8 cellular contexts compared by ENCODE assay signal in the genomic region with DNA sequence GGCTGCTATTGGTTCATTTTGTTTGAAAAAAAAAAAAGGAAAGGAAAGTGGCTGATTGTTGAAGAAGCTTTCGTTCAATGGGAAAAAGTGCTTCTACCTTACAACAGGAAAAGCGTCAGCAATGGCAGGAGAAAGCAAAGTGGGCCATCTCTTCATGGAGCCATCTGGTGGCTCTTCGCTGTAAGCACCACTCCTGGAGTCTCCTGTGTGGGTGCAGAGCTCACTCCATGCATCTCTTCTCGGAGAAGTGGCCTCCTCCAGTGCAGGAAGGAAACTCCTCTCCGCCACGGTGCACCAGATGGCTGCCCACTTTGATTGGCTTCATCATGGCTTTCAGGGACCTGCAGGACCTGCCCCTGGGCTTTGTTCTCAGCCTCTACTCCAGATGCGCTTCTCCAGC.
DNase-seq lines count a peak whose midpoint lies in the region; ATAC-seq, FAIRE-seq and TF ChIP-seq lines count a peak whose summit lies in the region.

No MANE protein-coding gene starts in this region.

- H2BK120ac ChIP-seq in H1 (replicated peaks; ENCODE audit: low read depth, low read length), result no peak overlapping the region

- POLR2A ChIA-PET in H1 (lab: Charles Lee; ENCODE audit: partially characterized antibody), result interaction anchor here (0.5 to 1.2 kb wide), 3 partner anchors 135 to 249 kb away, joined by 3 to 5 read pairs (median 4); no protein-coding TSS in a partner anchor
- POLR2A ChIA-PET in naive thymus-derived CD4-positive, alpha-beta T cell (lab: Charles Lee), result interaction anchor here (0.6 to 2.3 kb wide), 7 partner anchors 11 to 296 kb away, joined by 3 to 14 read pairs (median 3); a partner anchor contains a TSS

- peaks cover 4 to 32% (median 15%) of the 10 kb centered on the region in 7 donors for H3K4me1 Mint-ChIP-seq in naive thymus-derived CD4-positive, alpha-beta T cell

- no peak overlapping the region for H3K27ac ChIP-seq in H1 (ENCODE audit: low read depth, low read length)
- H3K27ac ChIP-seq in naive thymus-derived CD4-positive, alpha-beta T cell (ENCODE audit: low read depth, low read length), result no peak overlapping the region

- TF ChIP-seq POLR2A in H1 (IDR thresholded peaks at IDR 0.05; ENCODE audit: control extremely low read depth in 1 of 2, low read depth in 2 of 2, low read length in 2 of 2), result no peak

- H3K14ac ChIP-seq in H1 (ENCODE audit: insufficient read length), result no peak overlapping the region

- no peak overlapping the region for H2AK5ac ChIP-seq in H1 (ENCODE audit: low read depth, low read length)

- H2BK20ac ChIP-seq in H1 (ENCODE audit: low read length), result 0 out of 2 replicates have a peak overlapping the region, but pooled peaks have one; percentile 23

- peak; percentile 61 to 82 (median 69) for TF ChIP-seq CTCF in H1 (IDR thresholded peaks at IDR 0.05; ENCODE audit: control extremely low read depth in 1 of 3, insufficient read depth in 1 of 3, low read depth in 1 of 3, low read length in 3 of 3)

- no peaks in the 10 kb centered on the region for H3K9me3 ChIP-seq in HAP-1
- no peaks in the 10 kb centered on the region for H3K9me3 ChIP-seq in H1 (ENCODE audit: insufficient read depth in 2 of 2, low read depth in 1 of 2, low read length in 1 of 2)
- H3K9me3 ChIP-seq in naive thymus-derived CD4-positive, alpha-beta T cell (ENCODE audit: control insufficient read depth in 2 of 3, low read length in 3 of 3), result no peaks in the 10 kb centered on the region

- H3K4me3 ChIP-seq in HAP-1 (no peak overlapping the region), H1 (ENCODE audit: extremely low read depth in 1 of 4, insufficient read depth in 2 of 4, low read depth in 3 of 4, low read length in 4 of 4) (no peak overlapping the region)
- no peak overlapping the region for H3K4me3 ChIP-seq in naive thymus-derived CD4-positive, alpha-beta T cell (ENCODE audit: low read length)

- H2AFZ ChIP-seq in H1 (ENCODE audit: low read length), result 0 out of 2 replicates have a peak overlapping the region, but pooled peaks have one; percentile 71

- H3K36me3 ChIP-seq in HAP-1 (replicated peaks) (no peaks in the 10 kb centered on the region), H1 (ENCODE audit: control insufficient read depth in 2 of 4, insufficient read depth in 4 of 4, low read length in 3 of 4) (no peaks in the 10 kb centered on the region)
- H3K36me3 ChIP-seq in naive thymus-derived CD4-positive, alpha-beta T cell (ENCODE audit: control insufficient read depth in 2 of 3, insufficient read depth in 3 of 3, low read length in 3 of 3), result no peaks in the 10 kb centered on the region

- peak; percentile 66 to 75 for TF ChIP-seq RAD21 in H1 (IDR thresholded peaks at IDR 0.05 in 1 of 2, conservative IDR thresholded peaks at IDR 0.05 in 1 of 2; ENCODE audit: low read depth in 2 of 2, low read length in 2 of 2)

- no peak overlapping the region for H3K56ac ChIP-seq in H1 (replicated peaks; ENCODE audit: insufficient read length, low read depth, low read length)

- H3K27ac Mint-ChIP-seq in naive thymus-derived CD4-positive, alpha-beta T cell, result no peak overlapping the region

- 0 out of 2 replicates have a peak overlapping the region, but pooled peaks have one; percentile 11 for H2BK15ac ChIP-seq in H1 (ENCODE audit: low read length)

- H4K20me1 ChIP-seq in H1 (replicated peaks in 1 of 2; ENCODE audit: control insufficient read depth in 1 of 2, insufficient read depth in 2 of 2, low read length in 2 of 2), result no peaks in the 10 kb centered on the region

- H3K79me2 ChIP-seq in H1 (ENCODE audit: control insufficient read depth in 1 of 2, insufficient read depth in 2 of 2, low read length in 2 of 2), result no peaks in the 10 kb centered on the region

- no peak overlapping the region for H4K5ac ChIP-seq in H1 (ENCODE audit: insufficient read length, low read depth, low read length)

- no peak for TF ChIP-seq EP300 in H1 (IDR thresholded peaks at IDR 0.05; ENCODE audit: borderline replicate concordance in 1 of 2, low read depth in 2 of 2, low read length in 2 of 2)

- no peak overlapping the region for H3K4ac ChIP-seq in H1 (replicated peaks; ENCODE audit: insufficient read length, low read depth, low read length)

- H3K9ac ChIP-seq in H1 (replicated peaks in 1 of 4; ENCODE audit: extremely low read depth in 1 of 4, low read depth in 3 of 4, low read length in 3 of 4), result no peak overlapping the region

- no peak overlapping the region for H3K23ac ChIP-seq in H1 (ENCODE audit: insufficient read length)

- no peak overlapping the region for H3K18ac ChIP-seq in H1 (ENCODE audit: extremely low read depth, low read length)

- H2BK12ac ChIP-seq in H1 (ENCODE audit: low read depth, low read length), result 0 out of 2 replicates have a peak overlapping the region, but pooled peaks have one; percentile 29

- no peaks in the 10 kb centered on the region for H3K23me2 ChIP-seq in H1 (ENCODE audit: low read depth, low read length)

- H3K36me3 Mint-ChIP-seq in naive thymus-derived CD4-positive, alpha-beta T cell, result peaks cover 0 to 2% (median 0%) of the 10 kb centered on the region in 5 donors

- no peak overlapping the region for H2BK5ac ChIP-seq in H1 (ENCODE audit: low read depth, low read length)

- H4K91ac ChIP-seq in H1 (replicated peaks; ENCODE audit: insufficient read length, low read length), result no peak overlapping the region

- CTCF ChIA-PET in H1 (lab: Charles Lee; ENCODE audit: partially characterized antibody), result interaction anchor here (0.6 to 2.4 kb wide), 26 partner anchors 9 to 584 kb away, joined by 3 to 11 read pairs (median 3); no protein-coding TSS in a partner anchor
- CTCF ChIA-PET in naive thymus-derived CD4-positive, alpha-beta T cell (lab: Charles Lee), result interaction anchor here (0.7 to 4.1 kb wide), 15 partner anchors 9 to 289 kb away, joined by 3 to 31 read pairs (median 5); no protein-coding TSS in a partner anchor

- peak; percentile 74 for ATAC-seq in naive thymus-derived CD4-positive, alpha-beta T cell
- no peak for ATAC-seq in GM19023 (IDR thresholded peaks at IDR 0.05; ENCODE audit: unreplicated experiment)

- peaks cover 0 to 12% (median 0%) of the 10 kb centered on the region in 5 donors for H3K27me3 Mint-ChIP-seq in naive thymus-derived CD4-positive, alpha-beta T cell

- FAIRE-seq in H1 (lab: Jason Lieb, UNC), result peak; percentile 7

- in situ Hi-C loops in HAP-1 (cut with MboI; ENCODE audit: low sequenced_read_pairs), result no loop called here

- H3K27me3 ChIP-seq in HAP-1 (ENCODE audit: low read depth) (no peaks in the 10 kb centered on the region), H1 (replicated peaks in 1 of 4; ENCODE audit: control insufficient read depth in 3 of 4, extremely low read depth in 1 of 4, insufficient read depth in 3 of 4, low read length in 3 of 4) (no peaks in the 10 kb centered on the region)
- no peaks in the 10 kb centered on the region for H3K27me3 ChIP-seq in naive thymus-derived CD4-positive, alpha-beta T cell (ENCODE audit: control insufficient read depth in 2 of 2, insufficient read depth in 2 of 2, low read length in 2 of 2)

- H3K4me2 ChIP-seq in H1 (ENCODE audit: insufficient read depth in 1 of 2, low read depth in 2 of 2, low read length in 2 of 2), result no peak overlapping the region

- DNase-seq in DMS153 treated with DMSO at 0.1 percent for 48 hours (lab: John Stamatoyannopoulos, UW; ENCODE audit: unreplicated experiment), result peak; percentile 63
- peak; percentile 49 to 56 for DNase-seq in HAP-1 (ENCODE audit: low spot score in 2 of 2)
- peak; percentile 74 for DNase-seq in NCI-H82 (lab: John Stamatoyannopoulos, UW)
- DNase-seq in H1 (ENCODE audit: low read depth in 1 of 2, low spot score in 2 of 2), result no peak
- peak in 5 of 9 donors; percentile 11 to 48 (median 37) for DNase-seq in naive thymus-derived CD4-positive, alpha-beta T cell
- DNase-seq in NCI-H187 treated with DMSO at 0.1 percent for 48 hours (lab: John Stamatoyannopoulos, UW), result no peak
- no peak for DNase-seq in DMS79 (lab: John Stamatoyannopoulos, UW)

- no peaks in the 10 kb centered on the region for H3K79me1 ChIP-seq in H1 (ENCODE audit: low read depth, low read length)

- intact Hi-C loops in naive thymus-derived CD4-positive, alpha-beta T cell (cut with micrococcal nuclease), result loop anchor here (1.0 kb wide), 7 partner anchors 23 to 439 kb away; no protein-coding TSS in a partner anchor

- H3K9me3 Mint-ChIP-seq in naive thymus-derived CD4-positive, alpha-beta T cell, result peaks cover 0 to 7% (median 0%) of the 10 kb centered on the region in 11 donors

- H3K4me3 Mint-ChIP-seq in naive thymus-derived CD4-positive, alpha-beta T cell, result peak overlapping the region in 5 of 10 donors; percentile 3 to 52 (median 32)

- H3K4me1 ChIP-seq in HAP-1 (peaks cover 8% of the 10 kb centered on the region), H1 (replicated peaks in 1 of 4; ENCODE audit: control insufficient read depth in 3 of 4, insufficient read depth in 4 of 4, low read length in 3 of 4) (no peaks in the 10 kb centered on the region; a peak in 2 of 7 replicates)
- H3K4me1 ChIP-seq in naive thymus-derived CD4-positive, alpha-beta T cell (ENCODE audit: control insufficient read depth in 2 of 2, insufficient read depth in 2 of 2, low read length in 2 of 2), result peaks cover 11 to 26% of the 10 kb centered on the region in 2 donors

- no peak overlapping the region for H4K8ac ChIP-seq in H1 (ENCODE audit: extremely low read depth, insufficient read depth, low read length)

- 75% methylated on average over 7 of the region's 7 CpGs; no CpG with 5 or more reads in 1 of the 2 experiments for WGBS in H1 (ENCODE audit: extremely low coverage in 1 of 2, insufficient coverage in 1 of 2, insufficient read length in 1 of 2, insufficient replicate concordance in 2 of 2, low coverage in 1 of 2, low lambda C conversion rate in 2 of 2, missing lambda C conversion rate in 1 of 2), 2 experiments

TF ChIP-seq in H1, 55 proteins besides CTCF, POLR2A, EP300 and RAD21:
- peak; percentile 66; the same call in 1 of the 2 replicates for TF ChIP-seq YY1 (IDR thresholded peaks at IDR 0.05; ENCODE audit: low read depth, low read length)
- no peak for TF ChIP-seq CHD2 (IDR thresholded peaks at IDR 0.05; ENCODE audit: low read length)
TF ChIP-seq in H1: peak in this region for 1.

Comparison
In these comparisons a context has a peak if more than half of its experiments do, and no peak if none do; other contexts are left out.
1. DNase-seq: peak in DMS153 treated with DMSO at 0.1 percent for 48 hours (single experiment), HAP-1 (2 of 2), NCI-H82 (single experiment) and naive thymus-derived CD4-positive, alpha-beta T cell (5 of 9); none in H1 (0 of 2), NCI-H187 treated with DMSO at 0.1 percent for 48 hours (single experiment) and DMS79 (single experiment).